ENCODE assay signal across 8 cellular contexts in the genomic region with DNA sequence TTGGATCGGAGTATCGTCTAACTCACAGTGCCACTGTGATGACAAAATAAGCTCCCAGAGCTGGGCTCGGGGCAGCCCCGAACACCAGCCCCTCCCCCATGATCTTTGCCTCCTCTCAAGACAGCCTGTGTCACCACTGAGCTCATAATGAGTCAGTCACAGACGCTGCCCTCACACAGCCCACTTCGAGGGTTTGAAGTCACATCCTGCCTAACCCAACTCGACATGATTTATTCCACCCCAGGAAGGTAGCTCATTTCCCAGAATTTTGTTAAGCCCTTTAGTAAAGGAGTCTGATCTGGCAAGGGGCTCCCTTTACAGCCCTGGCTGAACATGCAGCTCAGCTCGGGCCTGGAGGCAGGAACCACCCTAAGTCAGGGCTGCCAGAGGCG. TPM values are rescaled to one million over a fixed set of nuclear protein-coding genes. Genes with fewer than 3 reads are reported as not detected.
A peak's percentile ranks its signal among the peaks of the same experiment; 100 is the strongest.
DNase-seq lines count a peak whose midpoint lies in the region; ATAC-seq and TF ChIP-seq lines count a peak whose summit lies in the region.

No MANE protein-coding gene starts in this region.

- H3K79me2 ChIP-seq in Karpas-422 (ENCODE audit: low read length), result peaks cover 99% of the 10 kb centered on the region

- no peak for TF ChIP-seq CTCF in BJ (IDR thresholded peaks at IDR 0.05; ENCODE audit: insufficient read depth, low read depth, low read length)

- no peak overlapping the region for H3K9ac ChIP-seq in Karpas-422 (ENCODE audit: low read length)

- peaks cover 13% of the 10 kb centered on the region for H4K20me1 ChIP-seq in Karpas-422 (ENCODE audit: insufficient read depth, low read depth, low read length)

- H2AFZ ChIP-seq in Karpas-422 (ENCODE audit: low read length), result no peak overlapping the region

- POLR2A ChIA-PET in BJ (lab: Charles Lee), result interaction anchor here (0.6 to 0.9 kb wide), 3 partner anchors 9 to 117 kb away, joined by 3 to 9 read pairs (median 3); a partner anchor contains a TSS

- H3K27me3 ChIP-seq in BJ (ENCODE audit: control insufficient read depth, insufficient read depth, low read length) (no peaks in the 10 kb centered on the region), Karpas-422 (ENCODE audit: low read length) (no peaks in the 10 kb centered on the region)

- no peak overlapping the region for H3K4me2 ChIP-seq in Karpas-422 (ENCODE audit: low read depth, low read length, poor library complexity, severe bottlenecking)

- H3K27ac ChIP-seq in Karpas-422 (ENCODE audit: low read length), result no peak overlapping the region

- CTCF ChIA-PET in BJ (lab: Yijun Ruan, JAX), result interaction anchor here (0.5 to 1.8 kb wide), 5 partner anchors 13 to 105 kb away, joined by 3 to 5 read pairs (median 3); no protein-coding TSS in a partner anchor

- H3K36me3 ChIP-seq in BJ (ENCODE audit: control insufficient read depth, insufficient read depth, low read length) (peaks cover 5% of the 10 kb centered on the region), Karpas-422 (ENCODE audit: insufficient read depth, low read length) (no peaks in the 10 kb centered on the region; the same call in 1 of the 2 replicates)

- H3K9me2 ChIP-seq in Karpas-422 (replicated peaks; ENCODE audit: insufficient read depth, low read length), result no peaks in the 10 kb centered on the region

- peak; percentile 66 for DNase-seq in BJ (ENCODE audit: low read depth)
- DNase-seq in activated CD4-positive, CD25-positive, alpha-beta regulatory T cell treated with anti-CD3 and anti-CD28 coated beads, Interleukin-2, amount 50 U/mL, for 72 hours, result peak; percentile 80
- peak; percentile 90 for DNase-seq in central memory CD4-positive, alpha-beta T cell
- peak; percentile 75 for DNase-seq in mucosa of gallbladder (ENCODE audit: low spot score)
- peak; percentile 76 for DNase-seq in stimulated activated CD8-positive, alpha-beta memory T cell treated with anti-CD3 and anti-CD28 coated beads, Interleukin-7, amount 100 ng/mL, for 24 hours (ENCODE audit: low read depth)
- DNase-seq in Karpas-422, result no peak
- DNase-seq in NCI-H1436 treated with DMSO at 0.1 percent for 48 hours (lab: John Stamatoyannopoulos, UW), result no peak

- H3K4me1 ChIP-seq in Karpas-422 (ENCODE audit: low read length), result peaks cover 94% of the 10 kb centered on the region

- no peak overlapping the region for H3K4me3 ChIP-seq in BJ (ENCODE audit: low read depth, low read length)
- H3K4me3 ChIP-seq in Karpas-422 (ENCODE audit: low read length), result no peak overlapping the region

- H3K9me3 ChIP-seq in Karpas-422 (ENCODE audit: low read length), result no peaks in the 10 kb centered on the region

- ATAC-seq in HG03139 (IDR thresholded peaks at IDR 0.05; ENCODE audit: unreplicated experiment), result peak; percentile 49

RNA-seq across cellular contexts. Expression of a gene that starts 22.8 kb away (rescaled TPM):
- 262 and 340 TPM in 2 replicates for polyA plus RNA-seq in BJ (2011; rRNA removed)
- polyA minus RNA-seq in BJ (2011; rRNA and poly(A)+ RNA removed), result 504 and 810 TPM in 2 replicates
- total RNA-seq in mucosa of gallbladder, result 544 TPM
- 57.5 and 95.1 TPM in 2 replicates for total RNA-seq in Karpas-422 (2014; rRNA removed; shearing (Covaris generic); ENCODE audit: low replicate concordance)

Comparison
In these comparisons a context has a peak if more than half of its experiments do, and no peak if none do; other contexts are left out.
1. DNase-seq: peak in BJ (single experiment), activated CD4-positive, CD25-positive, alpha-beta regulatory T cell treated with anti-CD3 and anti-CD28 coated beads, Interleukin-2, amount 50 U/mL, for 72 hours (single experiment), central memory CD4-positive, alpha-beta T cell (single experiment), mucosa of gallbladder (single experiment) and stimulated activated CD8-positive, alpha-beta memory T cell treated with anti-CD3 and anti-CD28 coated beads, Interleukin-7, amount 100 ng/mL, for 24 hours (single experiment); none in Karpas-422 (single experiment) and NCI-H1436 treated with DMSO at 0.1 percent for 48 hours (single experiment).